In genomic region chr4:123380728-123381716, GRCh38 we compare ENCODE assay signal across 17 cellular contexts. TPM values are rescaled to one million over a fixed set of nuclear protein-coding genes. Genes with fewer than 3 reads are reported as not detected.
DNase-seq lines count a peak whose midpoint lies in the region; ATAC-seq and TF ChIP-seq lines count a peak whose summit lies in the region.
"Had no signal": no experiment of that assay in that cellular context is flagged by ENCODE, and none has a peak within 500 bp of the region (broad histone marks: within the 10 kb centered on the region; RNA-seq: fewer than 3 reads in every experiment).

No MANE protein-coding gene starts in this region.

- H2AFZ ChIP-seq in OCI-LY3 (ENCODE audit: low read depth, low read length) (no peak overlapping the region; the same call in 1 of the 2 replicates), hepatocyte (no peak overlapping the region)

- H3K27ac ChIP-seq in OCI-LY3 (ENCODE audit: low read length) = peak overlapping the region; percentile 37
- no peak overlapping the region for H3K27ac ChIP-seq in hepatocyte
- H3K27ac ChIP-seq: SK-N-MC, VCaP had no signal

- H3K27me3 ChIP-seq in OCI-LY3 (ENCODE audit: low read depth, low read length) (peaks cover 2% of the 10 kb centered on the region; the same call in 1 of the 2 replicates), hepatocyte (no peaks in the 10 kb centered on the region)

- 0 out of 2 replicates have a peak overlapping the region, but pooled peaks have one; percentile 2 for H3K9ac ChIP-seq in OCI-LY3 (ENCODE audit: low read length)

- no peaks in the 10 kb centered on the region for H3K9me3 ChIP-seq in OCI-LY3 (ENCODE audit: insufficient read depth, low read length)
- H3K9me3 ChIP-seq in hepatocyte (ENCODE audit: low read depth) = no peaks in the 10 kb centered on the region

- WGBS in hepatocyte (ENCODE audit: low lambda C conversion rate, missing lambda C conversion rate) = 94% methylated on average over 3 of the region's 3 CpGs

- H3K79me2 ChIP-seq in OCI-LY3 (ENCODE audit: low read length) (no peaks in the 10 kb centered on the region), hepatocyte (no peaks in the 10 kb centered on the region)

- TF ChIP-seq CTCF in OCI-LY3 (IDR thresholded peaks at IDR 0.05; ENCODE audit: low read depth, low read length) (no peak), hepatocyte (IDR thresholded peaks at IDR 0.05; ENCODE audit: poor library complexity) (no peak)

- DNase-seq in globus pallidus (ENCODE audit: low spot score) (no peak), DMS79 treated with DMSO at 0.1 percent for 48 hours (lab: John Stamatoyannopoulos, UW) (no peak), hepatocyte (ENCODE audit: low spot score) (no peak), NCI-H82 treated with DMSO at 0.1 percent for 48 hours (lab: John Stamatoyannopoulos, UW; ENCODE audit: unreplicated experiment) (no peak)
- DNase-seq: activated naive CD8-positive, alpha-beta T cell treated with anti-CD3 and anti-CD28 coated beads, Interleukin-2, amount 10 ng/mL, durations not matched to agents 7 days and 5 days; cerebellar nuclear complex; GOT3; head of caudate nucleus; NCI-H2081 treated with DMSO at 0.1 percent for 48 hours; stimulated activated CD4-positive, alpha-beta T cell treated with anti-CD3 and anti-CD28 coated beads, Interleukin-4, amount 100 ng/mL, for 24 hours; stimulated activated naive CD4-positive, alpha-beta T cell had no signal

- H3K4me2 ChIP-seq in OCI-LY3 (ENCODE audit: low read length) (peak overlapping the region; percentile 85), hepatocyte (no peak overlapping the region)

- no peaks in the 10 kb centered on the region for H4K20me1 ChIP-seq in OCI-LY3 (ENCODE audit: insufficient read depth, low read length)
- no peaks in the 10 kb centered on the region for H4K20me1 ChIP-seq in hepatocyte (ENCODE audit: insufficient read depth, poor library complexity, severe bottlenecking)

- H3K9me2 ChIP-seq in hepatocyte (replicated peaks; ENCODE audit: insufficient read depth) = no peaks in the 10 kb centered on the region

- H3K4me3 ChIP-seq in OCI-LY3 (ENCODE audit: low read length) (peak overlapping the region; percentile 65), hepatocyte (no peak overlapping the region)
- H3K4me3 ChIP-seq: SK-N-MC had no signal

- peak; percentile 78 for ATAC-seq in GM18508 (IDR thresholded peaks at IDR 0.05; ENCODE audit: insufficient read depth, unreplicated experiment)
- peak; percentile 53 for ATAC-seq in GM19452 (IDR thresholded peaks at IDR 0.05; ENCODE audit: unreplicated experiment)
- ATAC-seq in HG02938 (IDR thresholded peaks at IDR 0.05; ENCODE audit: unreplicated experiment) = peak; percentile 80

- H3K36me3 ChIP-seq in OCI-LY3 (replicated peaks; ENCODE audit: low read depth, low read length) (no peaks in the 10 kb centered on the region), hepatocyte (replicated peaks; ENCODE audit: insufficient read depth, low read depth) (no peaks in the 10 kb centered on the region)

- H3K4me1 ChIP-seq in OCI-LY3 (ENCODE audit: low read length) (peaks cover 27% of the 10 kb centered on the region), hepatocyte (ENCODE audit: insufficient read depth) (no peaks in the 10 kb centered on the region)

RNA-seq across cellular contexts. Expression of gene SPRY1, which starts 15.6 kb away (rescaled TPM):
- 37.7 and 43.9 TPM in 2 replicates for total RNA-seq in hepatocyte
- polyA plus RNA-seq in hepatocyte = 36.7 and 40.1 TPM in 2 replicates
